In the genomic region with DNA sequence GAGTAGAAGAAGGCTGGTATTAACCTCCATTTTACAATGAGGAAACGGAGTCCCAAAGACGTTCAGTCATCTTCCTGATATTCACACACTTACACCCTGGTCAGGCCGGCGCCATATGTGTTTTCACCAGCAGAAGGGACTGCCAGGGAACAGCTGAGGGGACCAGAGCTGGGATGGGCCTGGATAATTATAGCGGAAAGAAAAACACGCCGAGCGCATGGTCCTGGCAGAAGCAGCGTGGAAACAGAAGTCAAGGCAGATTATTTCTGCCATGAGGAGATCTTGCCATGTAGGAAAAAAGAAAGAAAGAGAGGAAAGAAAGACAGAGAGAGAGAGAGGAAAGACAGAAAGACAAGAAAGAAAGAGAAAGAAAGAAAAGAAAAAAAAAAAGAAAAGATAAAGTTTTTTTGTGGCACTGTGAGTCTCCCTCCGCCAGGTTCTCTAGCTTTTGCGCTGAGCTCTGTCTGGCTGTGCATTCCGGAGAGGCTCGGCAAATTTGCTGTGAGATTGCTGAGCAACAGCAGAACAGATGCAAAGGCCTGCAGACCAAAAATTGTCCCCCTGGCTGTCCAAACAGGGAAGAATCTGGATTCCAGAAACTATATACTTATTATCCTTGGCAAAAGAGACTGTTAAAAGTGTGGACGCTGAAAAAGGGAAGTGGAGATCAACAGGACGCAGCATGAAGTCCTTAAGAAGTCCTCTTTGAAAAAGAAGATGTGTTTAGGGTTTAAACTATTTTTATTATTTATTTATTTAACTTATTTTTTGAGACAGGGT, we compare ENCODE assay signal across 8 cellular contexts. TPM values are rescaled to one million over a fixed set of nuclear protein-coding genes. Genes with fewer than 3 reads are reported as not detected.
DNase-seq lines count a peak whose midpoint lies in the region; ATAC-seq, FAIRE-seq and TF ChIP-seq lines count a peak whose summit lies in the region.

No MANE protein-coding gene starts in this region.

- H3K79me2 ChIP-seq in keratinocyte (ENCODE audit: control insufficient read depth, insufficient read depth, low read length) = no peaks in the 10 kb centered on the region

- H3K27ac ChIP-seq in KOPT-K1 (ENCODE audit: low read depth, low read length, poor library complexity, severe bottlenecking) = peak overlapping the region; percentile 99
- H3K27ac ChIP-seq in keratinocyte (ENCODE audit: control insufficient read depth, insufficient read depth, low read length) = no peak overlapping the region
- peak overlapping the region; percentile 85 to 89 for H3K27ac ChIP-seq in thoracic aorta

- ATAC-seq in thoracic aorta (ENCODE audit: insufficient number of reproducible peaks, low FRiP score, low read depth) (no peak), GM18520 (IDR thresholded peaks at IDR 0.05; ENCODE audit: unreplicated experiment) (no peak)

- POLR2A ChIA-PET in GM10248 (lab: Yijun Ruan, JAX) = no interaction called here

- H3K4me1 Mint-ChIP-seq in activated T-helper 1 cell treated with anti-CD3 and anti-CD28 coated beads, Interleukin-12 subunit alpha, Interleukin-12 subunit beta, Interleukin-2, Interleukin-4 antibody, amounts not matched to agents 30 ng/mL and 10 ng/mL and 1 ng/mL, durations not matched to agents 14 hours and 24 hours and 36 hours (ENCODE audit: low read depth) = peaks cover 47% of the 10 kb centered on the region

- H3K36me3 Mint-ChIP-seq in activated T-helper 1 cell treated with anti-CD3 and anti-CD28 coated beads, Interleukin-12 subunit alpha, Interleukin-12 subunit beta, Interleukin-2, Interleukin-4 antibody, amounts not matched to agents 30 ng/mL and 10 ng/mL and 1 ng/mL, durations not matched to agents 14 hours and 24 hours and 36 hours (ENCODE audit: low read depth) = peaks cover 34% of the 10 kb centered on the region

- H3K4me2 ChIP-seq in keratinocyte (ENCODE audit: control insufficient read depth, extremely low read depth, insufficient read depth, low read depth, low read length) = peak overlapping the region; percentile 94

- DNase-seq in BE2C (no peak), keratinocyte (ENCODE audit: low read depth, low spot score) (no peak), thoracic aorta (ENCODE audit: low spot score) (no peak), GM10248 (ENCODE audit: extremely low spot score) (no peak)
- no peak for DNase-seq in activated T-helper 1 cell treated with anti-CD3 and anti-CD28 coated beads, Interleukin-12 subunit alpha, Interleukin-12 subunit beta, Interleukin-2, Interleukin-4 antibody, amounts not matched to agents 30 ng/mL and 10 ng/mL and 1 ng/mL, durations not matched to agents 14 hours and 24 hours and 36 hours (ENCODE audit: low spot score)
- DNase-seq in stimulated activated CD4-positive, alpha-beta T cell treated with anti-CD3 and anti-CD28 coated beads, Interleukin-15, amount 100 ng/mL, for 24 hours = no peak

- peaks cover 20% of the 10 kb centered on the region for H3K36me3 ChIP-seq in BE2C
- peaks cover 28% of the 10 kb centered on the region for H3K36me3 ChIP-seq in KOPT-K1 (ENCODE audit: insufficient read depth, low read length)
- H3K36me3 ChIP-seq in keratinocyte (ENCODE audit: control insufficient read depth in 2 of 2, extremely low read depth in 1 of 2, insufficient read depth in 2 of 2, low read length in 2 of 2) = no peaks in the 10 kb centered on the region
- no peaks in the 10 kb centered on the region for H3K36me3 ChIP-seq in thoracic aorta

- no peaks in the 10 kb centered on the region for H3K9me1 ChIP-seq in keratinocyte (ENCODE audit: control insufficient read depth, extremely low read depth, insufficient read depth, low read length)

- no peak for TF ChIP-seq CTCF in BE2C (IDR thresholded peaks at IDR 0.05; ENCODE audit: low read depth, low read length)
- TF ChIP-seq CTCF in keratinocyte (optimal IDR thresholded peaks at IDR 0.05 in 1 of 3, IDR thresholded peaks at IDR 0.05 in 1 of 3, conservative IDR thresholded peaks at IDR 0.05 in 1 of 3; ENCODE audit: extremely low read depth in 1 of 3, insufficient read depth in 2 of 3, low read length in 3 of 3) = no peak
- no peak for TF ChIP-seq CTCF in thoracic aorta (IDR thresholded peaks at IDR 0.05)
- no peak for TF ChIP-seq CTCF in GM10248 (IDR thresholded peaks at IDR 0.05; ENCODE audit: control extremely low read depth, extremely low read depth, low read depth, missing control alignments)

- CTCF ChIA-PET in GM10248 (lab: Yijun Ruan, JAX) = interaction anchor here (0.9 kb wide), 1 partner anchor 14 kb away, joined by 4 read pairs; no protein-coding TSS in a partner anchor

- no peaks in the 10 kb centered on the region for H3K27me3 Mint-ChIP-seq in activated T-helper 1 cell treated with anti-CD3 and anti-CD28 coated beads, Interleukin-12 subunit alpha, Interleukin-12 subunit beta, Interleukin-2, Interleukin-4 antibody, amounts not matched to agents 30 ng/mL and 10 ng/mL and 1 ng/mL, durations not matched to agents 14 hours and 24 hours and 36 hours (ENCODE audit: insufficient read depth)

- no peaks in the 10 kb centered on the region for H3K9me3 Mint-ChIP-seq in activated T-helper 1 cell treated with anti-CD3 and anti-CD28 coated beads, Interleukin-12 subunit alpha, Interleukin-12 subunit beta, Interleukin-2, Interleukin-4 antibody, amounts not matched to agents 30 ng/mL and 10 ng/mL and 1 ng/mL, durations not matched to agents 14 hours and 24 hours and 36 hours

- H3K27ac Mint-ChIP-seq in activated T-helper 1 cell treated with anti-CD3 and anti-CD28 coated beads, Interleukin-12 subunit alpha, Interleukin-12 subunit beta, Interleukin-2, Interleukin-4 antibody, amounts not matched to agents 30 ng/mL and 10 ng/mL and 1 ng/mL, durations not matched to agents 14 hours and 24 hours and 36 hours = peak overlapping the region; percentile 99

- no peak for FAIRE-seq in keratinocyte (lab: Jason Lieb, UNC)

- no peaks in the 10 kb centered on the region for H3K9me3 ChIP-seq in BE2C
- H3K9me3 ChIP-seq in KOPT-K1 (ENCODE audit: insufficient read depth, low read length, poor library complexity, severe bottlenecking) = no peaks in the 10 kb centered on the region
- H3K9me3 ChIP-seq in keratinocyte (ENCODE audit: control insufficient read depth, low read depth, low read length) = no peaks in the 10 kb centered on the region
- H3K9me3 ChIP-seq in thoracic aorta = no peaks in the 10 kb centered on the region

- H3K9ac ChIP-seq in keratinocyte (ENCODE audit: control insufficient read depth, extremely low read depth, insufficient read depth, low read length) = no peak overlapping the region

- H3K4me1 ChIP-seq in BE2C = peaks cover 5% of the 10 kb centered on the region; the same call in 1 of the 2 replicates
- H3K4me1 ChIP-seq in keratinocyte (ENCODE audit: control insufficient read depth, extremely low read depth, insufficient read depth, low read length) = peaks cover 9% of the 10 kb centered on the region
- peaks cover 11 to 13% of the 10 kb centered on the region in 2 donors for H3K4me1 ChIP-seq in thoracic aorta (ENCODE audit: control insufficient read depth in 1 of 2, low read depth in 2 of 2)

- dilution Hi-C loops in keratinocyte (cut with MboI; ENCODE audit: extremely low pct_ligation_motif_present, low sequenced_read_pairs) = no loop called here

- H2AFZ ChIP-seq in keratinocyte (ENCODE audit: control insufficient read depth, low read length) = no peak overlapping the region

- intact Hi-C loops in activated T-helper 1 cell treated with anti-CD3 and anti-CD28 coated beads, Interleukin-12 subunit alpha, Interleukin-12 subunit beta, Interleukin-2, Interleukin-4 antibody, amounts not matched to agents 30 ng/mL and 10 ng/mL and 1 ng/mL, durations not matched to agents 14 hours and 24 hours and 36 hours (cut with micrococcal nuclease) = loop anchor here (1.0 to 5.0 kb wide), 9 partner anchors 11 to 508 kb away; partner anchors contain the start of genes C2CD3, COA4, FAM168A and LIPT2

- H3K27me3 ChIP-seq in BE2C (no peaks in the 10 kb centered on the region), keratinocyte (ENCODE audit: control insufficient read depth, extremely low read depth, insufficient read depth, low read length) (peaks cover 3% of the 10 kb centered on the region), thoracic aorta (replicated peaks; ENCODE audit: insufficient read depth) (no peaks in the 10 kb centered on the region)

- H3K4me3 ChIP-seq in BE2C (ENCODE audit: low read depth, low read length) (peak overlapping the region; percentile 90), keratinocyte (ENCODE audit: control insufficient read depth in 2 of 3, extremely low read depth in 1 of 3, insufficient read depth in 2 of 3, low read depth in 1 of 3, low read length in 3 of 3) (no peak overlapping the region), thoracic aorta (peak overlapping the region; percentile 85)

- peak overlapping the region; percentile 100 for H3K4me3 Mint-ChIP-seq in activated T-helper 1 cell treated with anti-CD3 and anti-CD28 coated beads, Interleukin-12 subunit alpha, Interleukin-12 subunit beta, Interleukin-2, Interleukin-4 antibody, amounts not matched to agents 30 ng/mL and 10 ng/mL and 1 ng/mL, durations not matched to agents 14 hours and 24 hours and 36 hours

- no peaks in the 10 kb centered on the region for H4K20me1 ChIP-seq in keratinocyte (ENCODE audit: control insufficient read depth, extremely low read depth, insufficient read depth, low read length)

RNA-seq across cellular contexts. Expression of gene UCP2, which starts 1.3 kb away (rescaled TPM):
- polyA plus RNA-seq in BE2C (2012; ENCODE audit: insufficient read depth, insufficient read length, low read depth) = 53.1 TPM
- total RNA-seq in activated T-helper 1 cell treated with anti-CD3 and anti-CD28 coated beads, Interleukin-12 subunit alpha, Interleukin-12 subunit beta, Interleukin-2, Interleukin-4 antibody, amounts not matched to agents 30 ng/mL and 10 ng/mL and 1 ng/mL, durations not matched to agents 14 hours and 24 hours and 36 hours = 821 and 858 TPM in 2 replicates
- polyA plus RNA-seq in keratinocyte = 1.1 to 2.5 TPM (median 2.3 TPM) in 3 replicates
- polyA plus RNA-seq in keratinocyte (2011; ENCODE audit: low read depth) = not detected
- polyA plus RNA-seq in keratinocyte (2011; cell fraction: cytosol; rRNA removed) = 2.5 and 4.2 TPM in 2 replicates
- polyA plus RNA-seq in keratinocyte (2011; cell fraction: nucleus; rRNA removed) = 2.0 and 2.2 TPM in 2 replicates
- 0.95 and 1.7 TPM in 2 replicates for polyA plus RNA-seq in keratinocyte (2012; ENCODE audit: low replicate concordance)
- polyA minus RNA-seq in keratinocyte = 1.3 to 13.0 TPM (median 3.0 TPM) in 3 replicates
- 9.8 TPM for polyA minus RNA-seq in keratinocyte (2011; cell fraction: cytosol; rRNA and poly(A)+ RNA removed)
- polyA minus RNA-seq in keratinocyte (2011; cell fraction: nucleus; rRNA and poly(A)+ RNA removed) = 3.0 and 5.0 TPM in 2 replicates
- total RNA-seq in thoracic aorta = 10 to 100 TPM; 42.0 to 57.7 TPM

RNA-seq across cellular contexts. Expression of gene UCP3, which starts 24.9 kb away (rescaled TPM):
- polyA plus RNA-seq in BE2C (2012; ENCODE audit: insufficient read depth, insufficient read length, low read depth) = 0.32 TPM
- total RNA-seq in activated T-helper 1 cell treated with anti-CD3 and anti-CD28 coated beads, Interleukin-12 subunit alpha, Interleukin-12 subunit beta, Interleukin-2, Interleukin-4 antibody, amounts not matched to agents 30 ng/mL and 10 ng/mL and 1 ng/mL, durations not matched to agents 14 hours and 24 hours and 36 hours = 4.1 and 4.8 TPM in 2 replicates
- polyA plus RNA-seq in keratinocyte = 0.18 to 0.70 TPM (median 0.52 TPM) in 3 replicates
- polyA plus RNA-seq in keratinocyte (2011; ENCODE audit: low read depth) = 0.42 TPM
- polyA plus RNA-seq in keratinocyte (2011; cell fraction: cytosol; rRNA removed) = 0.16 and 0.21 TPM in 2 replicates
- polyA plus RNA-seq in keratinocyte (2011; cell fraction: nucleus; rRNA removed) = 1.7 and 2.9 TPM in 2 replicates
- 0.25 and 0.45 TPM in 2 replicates for polyA plus RNA-seq in keratinocyte (2012; ENCODE audit: low replicate concordance)
- 0.10 to 0.19 TPM in 2 of 3 replicates, not detected in the other for polyA minus RNA-seq in keratinocyte
- polyA minus RNA-seq in keratinocyte (2011; cell fraction: cytosol; rRNA and poly(A)+ RNA removed) = not detected
- 1.2 and 2.1 TPM in 2 replicates for polyA minus RNA-seq in keratinocyte (2011; cell fraction: nucleus; rRNA and poly(A)+ RNA removed)
- total RNA-seq in thoracic aorta = 10 to 100 TPM in 1 of 2 donors, under 1 TPM in 1; 0.14 to 13.9 TPM

RNA-seq across cellular contexts. Expression of gene DNAJB13, which starts 33.1 kb away (rescaled TPM):
- polyA plus RNA-seq in BE2C (2012; ENCODE audit: insufficient read depth, insufficient read length, low read depth) = not detected
- 0.29 and 0.64 TPM in 2 replicates for total RNA-seq in activated T-helper 1 cell treated with anti-CD3 and anti-CD28 coated beads, Interleukin-12 subunit alpha, Interleukin-12 subunit beta, Interleukin-2, Interleukin-4 antibody, amounts not matched to agents 30 ng/mL and 10 ng/mL and 1 ng/mL, durations not matched to agents 14 hours and 24 hours and 36 hours
- 0.06 to 0.09 TPM (median 0.09 TPM) in 3 replicates for polyA plus RNA-seq in keratinocyte
- not detected for polyA plus RNA-seq in keratinocyte (2011; ENCODE audit: low read depth)
- not detected in 2 replicates for polyA plus RNA-seq in keratinocyte (2011; cell fraction: cytosol; rRNA removed)
- polyA plus RNA-seq in keratinocyte (2011; cell fraction: nucleus; rRNA removed) = 0.18 and 0.55 TPM in 2 replicates
- polyA plus RNA-seq in keratinocyte (2012; ENCODE audit: low replicate concordance) = 0.44 TPM in 1 of 2 replicates, not detected in the other
- polyA minus RNA-seq in keratinocyte = not detected in 3 replicates
- polyA minus RNA-seq in keratinocyte (2011; cell fraction: cytosol; rRNA and poly(A)+ RNA removed) = not detected
- 0.93 TPM in 1 of 2 replicates, not detected in the other for polyA minus RNA-seq in keratinocyte (2011; cell fraction: nucleus; rRNA and poly(A)+ RNA removed)
- 1 to 10 TPM in 1 of 2 donors, not detected in 1; 1.8 TPM for total RNA-seq in thoracic aorta

Comparison
In these comparisons a context has a peak if more than half of its experiments do, and no peak if none do; other contexts are left out.
1. H3K4me3 ChIP-seq: peak in BE2C (single experiment) and thoracic aorta (single experiment); none in keratinocyte (0 of 3).
2. RNA of gene UCP2, which starts 1.3 kb away (total RNA-seq): 821 to 858 TPM in activated T-helper 1 cell treated with anti-CD3 and anti-CD28 coated beads, Interleukin-12 subunit alpha, Interleukin-12 subunit beta, Interleukin-2, Interleukin-4 antibody, amounts not matched to agents 30 ng/mL and 10 ng/mL and 1 ng/mL, durations not matched to agents 14 hours and 24 hours and 36 hours; 42.0 to 57.7 TPM in thoracic aorta; every median in the first group is over 10 times any median in the second.